ENCODE assay signal across 8 cellular contexts in the genomic region with DNA sequence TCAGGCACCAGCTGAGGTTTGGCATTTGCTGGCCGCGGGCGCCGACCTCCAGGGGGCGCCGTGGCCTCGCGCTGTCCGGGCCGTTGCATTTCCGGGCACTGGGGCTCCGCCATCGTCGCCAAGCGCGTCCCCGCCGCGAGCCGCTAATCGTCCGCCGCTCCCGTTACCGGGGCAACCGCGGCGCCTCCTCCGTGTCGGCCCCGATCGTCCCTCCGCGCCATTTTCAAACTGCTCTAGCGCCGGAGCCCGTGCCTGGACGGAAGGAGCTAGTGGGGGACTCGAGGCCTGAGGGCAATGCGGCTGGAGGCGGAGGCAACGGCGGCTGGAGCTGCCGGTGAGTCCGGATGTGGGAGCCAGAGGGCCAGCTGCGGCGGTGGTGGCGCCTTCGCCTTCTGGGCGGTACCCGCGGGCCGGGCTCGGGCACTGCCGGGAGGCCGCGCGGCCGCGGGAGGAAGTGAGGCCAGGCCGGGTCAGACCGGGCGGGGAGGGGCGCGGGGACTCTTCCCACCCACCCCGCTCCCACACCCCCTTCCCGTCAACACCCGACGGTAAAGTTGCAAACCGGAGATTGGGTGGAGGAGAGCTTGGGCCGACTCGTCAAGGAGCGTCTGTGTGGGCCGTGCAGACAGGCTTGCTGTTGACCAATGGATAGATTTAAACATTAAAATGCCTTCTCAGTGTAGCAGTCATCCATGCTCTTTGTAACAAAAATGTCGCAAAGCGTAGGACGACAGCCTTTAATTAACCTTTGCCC. TPM values are rescaled to one million over a fixed set of nuclear protein-coding genes. Genes with fewer than 3 reads are reported as not detected.
DNase-seq lines count a peak whose midpoint lies in the region; ATAC-seq and TF ChIP-seq lines count a peak whose summit lies in the region.

A gene with protein sequence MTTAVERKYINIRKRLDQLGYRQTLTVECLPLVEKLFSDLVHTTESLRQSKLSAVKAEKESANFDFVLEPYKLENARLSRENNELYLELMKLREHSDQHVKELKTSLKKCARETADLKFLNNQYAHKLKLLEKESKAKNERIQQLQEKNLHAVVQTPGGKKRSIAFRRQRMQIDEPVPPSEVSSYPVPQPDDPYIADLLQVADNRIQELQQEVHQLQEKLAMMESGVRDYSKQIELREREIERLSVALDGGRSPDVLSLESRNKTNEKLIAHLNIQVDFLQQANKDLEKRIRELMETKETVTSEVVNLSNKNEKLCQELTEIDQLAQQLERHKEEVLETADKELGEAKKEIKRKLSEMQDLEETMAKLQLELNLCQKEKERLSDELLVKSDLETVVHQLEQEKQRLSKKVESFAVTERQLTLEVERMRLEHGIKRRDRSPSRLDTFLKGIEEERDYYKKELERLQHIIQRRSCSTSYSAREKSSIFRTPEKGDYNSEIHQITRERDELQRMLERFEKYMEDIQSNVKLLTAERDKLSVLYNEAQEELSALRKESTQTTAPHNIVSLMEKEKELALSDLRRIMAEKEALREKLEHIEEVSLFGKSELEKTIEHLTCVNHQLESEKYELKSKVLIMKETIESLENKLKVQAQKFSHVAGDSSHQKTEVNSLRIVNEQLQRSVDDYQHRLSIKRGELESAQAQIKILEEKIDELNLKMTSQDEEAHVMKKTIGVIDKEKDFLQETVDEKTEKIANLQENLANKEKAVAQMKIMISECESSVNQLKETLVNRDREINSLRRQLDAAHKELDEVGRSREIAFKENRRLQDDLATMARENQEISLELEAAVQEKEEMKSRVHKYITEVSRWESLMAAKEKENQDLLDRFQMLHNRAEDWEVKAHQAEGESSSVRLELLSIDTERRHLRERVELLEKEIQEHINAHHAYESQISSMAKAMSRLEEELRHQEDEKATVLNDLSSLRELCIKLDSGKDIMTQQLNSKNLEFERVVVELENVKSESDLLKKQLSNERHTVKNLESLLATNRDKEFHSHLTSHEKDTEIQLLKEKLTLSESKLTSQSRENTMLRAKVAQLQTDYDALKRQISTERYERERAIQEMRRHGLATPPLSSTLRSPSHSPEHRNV (plus strand): TSS at position 220 of the 754 bp plus-strand sequence. CDS start 3,186 bp downstream, outside the sequence.

- H3K36me3 Mint-ChIP-seq in T-helper 1 cell treated with Interleukin-12 subunit alpha and Interleukin-12 subunit beta and Interleukin-4 antibody, amounts not matched to agents 30 μg/mL and 1 μg/mL, for 36 hours (ENCODE audit: low read depth), result peaks cover 29% of the 10 kb centered on the region

- TF ChIP-seq CTCF in prostate gland (IDR thresholded peaks at IDR 0.05), result peak; percentile 82 to 97 (median 94)

- intact Hi-C loops in left ventricle myocardium superior (cut with micrococcal nuclease), result no loop called here
- intact Hi-C loops in prostate gland (cut with DNase I), result loop anchor here (1.0 kb wide), 1 partner anchor 352 kb away; no protein-coding TSS in a partner anchor

- TF ChIP-seq POLR2A in prostate gland (IDR thresholded peaks at IDR 0.05), result peak; percentile 53

- H3K4me3 Mint-ChIP-seq in T-helper 1 cell treated with Interleukin-12 subunit alpha and Interleukin-12 subunit beta and Interleukin-4 antibody, amounts not matched to agents 30 μg/mL and 1 μg/mL, for 36 hours, result peak within 1 kb of the TSS; percentile 81

- H3K9me3 ChIP-seq in prostate gland, result no peaks in the 10 kb centered on the region

- H3K4me3 ChIP-seq in prostate gland (peak within 1 kb of the TSS; percentile 67 to 80), urinary bladder (ENCODE audit: low read depth, low read length) (peak within 1 kb of the TSS; percentile 57)

- WGBS in prostate gland, result under 1% methylated on average over 56 of the region's 77 CpGs
- under 1% methylated on average over 77 of the region's 77 CpGs for WGBS in urinary bladder

- DNase-seq in NCI-H1694 treated with DMSO at 0.1 percent for 48 hours (lab: John Stamatoyannopoulos, UW) (peak; percentile 62), amniotic stem cell (lab: John Stamatoyannopoulos, UW) (peak; percentile 88), left ventricle myocardium superior (peak; percentile 98), prostate gland (ENCODE audit: low spot score) (peak; percentile 91)

- peak within 1 kb of the TSS; percentile 94 for H3K27ac Mint-ChIP-seq in T-helper 1 cell treated with Interleukin-12 subunit alpha and Interleukin-12 subunit beta and Interleukin-4 antibody, amounts not matched to agents 30 μg/mL and 1 μg/mL, for 36 hours

- H3K4me1 Mint-ChIP-seq in T-helper 1 cell treated with Interleukin-12 subunit alpha and Interleukin-12 subunit beta and Interleukin-4 antibody, amounts not matched to agents 30 μg/mL and 1 μg/mL, for 36 hours (ENCODE audit: low read depth), result peaks cover 30% of the 10 kb centered on the region

- peak within 1 kb of the TSS; percentile 78 to 85 for H3K27ac ChIP-seq in prostate gland
- H3K27ac ChIP-seq in urinary bladder (ENCODE audit: low read depth), result peak within 1 kb of the TSS; percentile 72

- H3K9me3 Mint-ChIP-seq in T-helper 1 cell treated with Interleukin-12 subunit alpha and Interleukin-12 subunit beta and Interleukin-4 antibody, amounts not matched to agents 30 μg/mL and 1 μg/mL, for 36 hours, result no peaks in the 10 kb centered on the region

- ATAC-seq in GM18502 (IDR thresholded peaks at IDR 0.05; ENCODE audit: poor library complexity, unreplicated experiment) (peak; percentile 72), HG02943 (IDR thresholded peaks at IDR 0.05; ENCODE audit: low read depth, unreplicated experiment) (peak; percentile 69), left ventricle myocardium superior (peak; percentile 98)

- H3K36me3 ChIP-seq in prostate gland, result no peaks in the 10 kb centered on the region
- no peaks in the 10 kb centered on the region for H3K36me3 ChIP-seq in urinary bladder (ENCODE audit: insufficient read depth)

- H3K4me1 ChIP-seq in prostate gland (replicated peaks) (no peaks in the 10 kb centered on the region), urinary bladder (ENCODE audit: insufficient read depth) (no peaks in the 10 kb centered on the region)

- no peaks in the 10 kb centered on the region for H3K27me3 ChIP-seq in prostate gland (replicated peaks; ENCODE audit: insufficient read depth)

- no peaks in the 10 kb centered on the region for H3K27me3 Mint-ChIP-seq in T-helper 1 cell treated with Interleukin-12 subunit alpha and Interleukin-12 subunit beta and Interleukin-4 antibody, amounts not matched to agents 30 μg/mL and 1 μg/mL, for 36 hours (ENCODE audit: low read depth)

RNA-seq across cellular contexts. Expression of the gene that starts here (rescaled TPM):
- total RNA-seq in left ventricle myocardium superior, result 2.5 TPM
- 1 to 10 TPM; 3.3 to 7.1 TPM for total RNA-seq in prostate gland
- total RNA-seq in urinary bladder, result 21.2 TPM
- 3.3 TPM for polyA plus RNA-seq in urinary bladder

Comparison
In these comparisons a context has a peak if more than half of its experiments do, and no peak if none do; other contexts are left out.
1. Peak in every context shown above with its lines: DNase-seq, ATAC-seq, H3K4me3 ChIP-seq and H3K27ac ChIP-seq.